Comparison of ENCODE assay signal across 24 cellular contexts in the genomic region with DNA sequence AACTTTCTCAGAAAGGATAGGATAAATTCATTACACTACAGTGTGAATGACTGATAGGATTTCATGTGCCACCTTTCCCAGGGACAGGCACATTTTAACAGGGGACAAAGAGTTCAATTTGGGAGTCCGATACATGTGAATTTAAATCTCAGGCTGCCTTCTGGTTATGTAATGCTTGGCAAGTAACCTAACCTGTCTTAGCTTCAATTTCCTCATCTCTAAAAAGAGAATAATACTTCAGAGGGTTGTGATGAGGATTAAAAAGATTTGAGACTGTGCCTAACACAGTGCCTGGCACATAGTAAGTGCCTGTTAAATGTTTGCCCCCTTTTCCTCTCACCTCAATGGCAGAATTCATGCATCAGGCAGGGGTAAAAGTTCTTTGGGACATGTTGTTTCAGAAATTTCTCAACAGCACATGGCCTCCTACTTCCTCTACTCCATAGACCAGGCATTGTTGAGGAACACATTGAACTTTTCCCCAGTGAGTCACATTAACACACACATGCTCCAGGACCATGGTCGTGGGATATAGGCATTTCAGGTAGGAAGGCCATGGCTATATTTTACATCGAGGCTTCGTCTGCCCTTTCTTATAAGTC.
"Had no signal": no experiment of that assay in that cellular context is flagged by ENCODE, and none has a peak within 500 bp of the region (broad histone marks: within the 10 kb centered on the region; RNA-seq: fewer than 3 reads in every experiment).

No MANE protein-coding gene starts in this region.

- H3K4me1 Mint-ChIP-seq: activated B cell treated with CpG ODN at 0.5 μM for 24 hours; activated CD4-positive, alpha-beta T cell treated with anti-CD3 and anti-CD28 coated beads for 36 hours had no signal

- H3K27me3 Mint-ChIP-seq: activated B cell treated with CpG ODN at 0.5 μM for 24 hours; activated naive CD8-positive, alpha-beta T cell; effector memory CD8-positive, alpha-beta T cell had no signal

- H3K27ac ChIP-seq: body of pancreas, heart left ventricle, skin epidermis, testis, transverse colon had no signal

- H3K9me3 Mint-ChIP-seq: activated B cell treated with CpG ODN at 0.5 μM for 24 hours had no signal

- H3K4me1 ChIP-seq: body of pancreas, testis, transverse colon had no signal

- H3K36me3 Mint-ChIP-seq: activated naive CD8-positive, alpha-beta T cell; natural killer cell treated with Interleukin-12 subunit alpha and Interleukin-12 subunit beta and Interleukin-15 and Interleukin-18, amount 100 ng/mL, for 72 hours had no signal

- H3K4me3 Mint-ChIP-seq: activated B cell treated with CpG ODN at 0.5 μM for 24 hours; activated CD4-positive, alpha-beta T cell treated with anti-CD3 and anti-CD28 coated beads for 36 hours; activated naive CD8-positive, alpha-beta T cell; effector memory CD8-positive, alpha-beta T cell; natural killer cell treated with Interleukin-12 subunit alpha and Interleukin-12 subunit beta and Interleukin-15 and Interleukin-18, amount 100 ng/mL, for 72 hours had no signal

- H3K4me3 ChIP-seq: body of pancreas, heart left ventricle, lung, mucosa of descending colon, skin epidermis, testis, transverse colon had no signal

- H3K36me3 ChIP-seq: heart left ventricle, transverse colon had no signal

- ATAC-seq: activated CD4-positive, alpha-beta T cell treated with anti-CD3 and anti-CD28 coated beads for 36 hours; body of pancreas; effector memory CD8-positive, alpha-beta T cell; heart left ventricle; left lobe of liver; mucosa of descending colon; natural killer cell treated with Interleukin-12 subunit alpha and Interleukin-12 subunit beta and Interleukin-15 and Interleukin-18, amount 100 ng/mL, for 72 hours; right cardiac atrium; stimulated activated naive CD8-positive, alpha-beta T cell treated with anti-CD3 and anti-CD28 coated beads, Interleukin-15, Interleukin-2, amounts not matched to agents 100 U/mL and 50 U/mL, for 24 hours had no signal

- H3K27me3 ChIP-seq: body of pancreas, heart left ventricle, testis, transverse colon had no signal

- H3K27ac Mint-ChIP-seq: activated B cell treated with CpG ODN at 0.5 μM for 24 hours; activated CD4-positive, alpha-beta T cell treated with anti-CD3 and anti-CD28 coated beads for 36 hours; activated naive CD8-positive, alpha-beta T cell; effector memory CD8-positive, alpha-beta T cell; natural killer cell treated with Interleukin-12 subunit alpha and Interleukin-12 subunit beta and Interleukin-15 and Interleukin-18, amount 100 ng/mL, for 72 hours had no signal

- DNase-seq: activated B cell treated with CpG ODN at 0.5 μM for 24 hours; activated CD4-positive, alpha-beta T cell treated with anti-CD3 and anti-CD28 coated beads for 36 hours; activated CD4-positive, alpha-beta T cell treated with anti-CD3 and anti-CD28 coated beads, Interleukin-2, amount 50 U/mL, for 4 hours; activated effector memory CD4-positive, alpha-beta T cell treated with Interleukin-2 at 50 U/mL for 16 hours; activated naive CD4-positive, alpha-beta T cell treated with Interleukin-2 at 50 U/mL for 16 hours; aorta; body of pancreas; cortex of kidney; effector memory CD8-positive, alpha-beta T cell; erythroblast; heart left ventricle; mucosa of descending colon; right cardiac atrium; stimulated activated CD4-positive, alpha-beta T cell treated with anti-CD3 and anti-CD28 coated beads, Interleukin-12 subunit alpha, Interleukin-12 subunit beta, amount 100 ng/mL, for 4 hours; stimulated activated CD4-positive, alpha-beta T cell treated with anti-CD3 and anti-CD28 coated beads, Interleukin-4, amount 100 ng/mL, for 1 hour; stimulated activated naive CD8-positive, alpha-beta T cell treated with anti-CD3 and anti-CD28 coated beads, Interleukin-15, Interleukin-2, amounts not matched to agents 100 U/mL and 50 U/mL, for 24 hours; T-helper 2 cell; testis; transverse colon had no signal

- H3K9me3 ChIP-seq: body of pancreas, heart left ventricle, mucosa of descending colon, testis, transverse colon had no signal
